ENCODE assay signal across 8 cellular contexts in genomic region chr1:221961532-221962292, GRCh38.
DNase-seq lines count a peak whose midpoint lies in the region; ATAC-seq and TF ChIP-seq lines count a peak whose summit lies in the region.

No MANE protein-coding gene starts in this region.

- no peaks in the 10 kb centered on the region for H3K36me3 Mint-ChIP-seq in T-helper 17 cell (ENCODE audit: low read depth)
- no peaks in the 10 kb centered on the region for H3K36me3 Mint-ChIP-seq in effector memory CD8-positive, alpha-beta T cell (ENCODE audit: insufficient read depth)

- intact Hi-C loops in left ventricle myocardium inferior (cut with micrococcal nuclease): no loop called here

- DNase-seq in T-helper 17 cell: no peak
- peak; percentile 6 to 23 (median 10) for DNase-seq in effector memory CD8-positive, alpha-beta T cell
- DNase-seq in stimulated activated CD4-positive, alpha-beta T cell treated with anti-CD3 and anti-CD28 coated beads, TNF-alpha, amount 100 ng/mL, for 24 hours (ENCODE audit: low read depth in 3 of 3): peak in 2 of 3 experiments; percentile 13 to 31
- no peak for DNase-seq in SHP77 (lab: John Stamatoyannopoulos, UW)
- no peak for DNase-seq in left ventricle myocardium inferior

- H3K36me3 ChIP-seq in ACC112 (ENCODE audit: insufficient read depth, low read length) (no peaks in the 10 kb centered on the region), left ventricle myocardium inferior (no peaks in the 10 kb centered on the region)

- H3K27ac ChIP-seq in ACC112 (ENCODE audit: low read depth, low read length) (peak overlapping the region; percentile 71), left ventricle myocardium inferior (replicated peaks) (no peak overlapping the region)

- H3K27me3 Mint-ChIP-seq in T-helper 17 cell: no peaks in the 10 kb centered on the region
- H3K27me3 Mint-ChIP-seq in effector memory CD8-positive, alpha-beta T cell: no peaks in the 10 kb centered on the region

- no peak for TF ChIP-seq CTCF in left ventricle myocardium inferior (IDR thresholded peaks at IDR 0.05; ENCODE audit: borderline replicate concordance)

- H3K4me3 ChIP-seq in ACC112 (ENCODE audit: low read depth, low read length): peak overlapping the region; percentile 11; the same call in 1 of the 2 replicates
- H3K4me3 ChIP-seq in left ventricle myocardium inferior: no peak overlapping the region

- peak overlapping the region; percentile 59 for H2AFZ ChIP-seq in ACC112 (ENCODE audit: low read length, unreplicated experiment)

- H3K9me3 Mint-ChIP-seq in effector memory CD8-positive, alpha-beta T cell: no peaks in the 10 kb centered on the region

- H3K4me3 Mint-ChIP-seq in T-helper 17 cell: no peak overlapping the region
- no peak overlapping the region for H3K4me3 Mint-ChIP-seq in effector memory CD8-positive, alpha-beta T cell

- peak; percentile 90 for ATAC-seq in GM19324 (IDR thresholded peaks at IDR 0.05; ENCODE audit: low FRiP score, unreplicated experiment)
- ATAC-seq in HG03342 (IDR thresholded peaks at IDR 0.05; ENCODE audit: unreplicated experiment): peak; percentile 88
- ATAC-seq in T-helper 17 cell: peak; percentile 53
- peak; percentile 98 for ATAC-seq in effector memory CD8-positive, alpha-beta T cell (replicated peaks)

- H3K9me3 ChIP-seq in T-helper 17 cell (ENCODE audit: control insufficient read depth, low read length, poor library complexity, severe bottlenecking): no peaks in the 10 kb centered on the region
- peaks cover 8% of the 10 kb centered on the region for H3K9me3 ChIP-seq in left ventricle myocardium inferior (replicated peaks)

- H3K4me1 ChIP-seq in ACC112 (ENCODE audit: control insufficient read depth, insufficient read depth, low read length, unreplicated experiment) (peaks cover 40% of the 10 kb centered on the region), left ventricle myocardium inferior (no peaks in the 10 kb centered on the region)

- no peaks in the 10 kb centered on the region for H3K4me1 Mint-ChIP-seq in T-helper 17 cell
- peaks cover 8 to 9% of the 10 kb centered on the region in 2 donors for H3K4me1 Mint-ChIP-seq in effector memory CD8-positive, alpha-beta T cell (ENCODE audit: low read depth in 2 of 2)

- H3K27ac Mint-ChIP-seq in T-helper 17 cell: peak overlapping the region; percentile 34
- H3K27ac Mint-ChIP-seq in effector memory CD8-positive, alpha-beta T cell: no peak overlapping the region

- no peaks in the 10 kb centered on the region for H3K79me2 ChIP-seq in ACC112 (ENCODE audit: control insufficient read depth, insufficient read depth, low read length, unreplicated experiment)

- H3K27me3 ChIP-seq in ACC112 (ENCODE audit: insufficient read depth, low read length) (no peaks in the 10 kb centered on the region), left ventricle myocardium inferior (ENCODE audit: low read depth) (no peaks in the 10 kb centered on the region)

Comparison
In these comparisons a context has a peak if more than half of its experiments do, and no peak if none do; other contexts are left out.
1. DNase-seq: peak in effector memory CD8-positive, alpha-beta T cell (3 of 3) and stimulated activated CD4-positive, alpha-beta T cell treated with anti-CD3 and anti-CD28 coated beads, TNF-alpha, amount 100 ng/mL, for 24 hours (2 of 3); none in T-helper 17 cell (0 of 3), SHP77 (0 of 2) and left ventricle myocardium inferior (single experiment).
2. Peak in every context shown above with its lines, with median percentiles within 50 percentile points of each other: ATAC-seq.